Comparison of ENCODE assay signal across 25 cellular contexts in the genomic region with DNA sequence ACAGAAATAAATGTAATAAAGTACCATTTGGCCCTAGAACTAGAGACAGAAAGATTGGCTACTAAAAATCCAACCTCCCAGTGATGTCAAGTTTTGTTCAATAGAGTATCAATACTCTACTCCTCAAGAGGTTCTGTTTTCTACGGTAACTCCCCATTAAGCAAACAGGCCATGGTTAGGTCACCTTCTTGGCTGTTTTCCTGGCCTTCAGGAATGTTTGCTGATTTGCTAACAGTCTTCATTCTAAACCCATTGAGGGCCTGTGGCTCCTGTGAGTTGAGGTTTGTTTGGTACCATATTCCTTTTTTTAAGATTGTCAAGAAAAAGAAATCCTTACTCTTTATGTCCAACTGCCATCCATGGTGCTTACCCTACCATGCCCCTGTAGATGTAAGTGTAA.
A peak's percentile ranks its signal among the peaks of the same experiment; 100 is the strongest.
DNase-seq lines count a peak whose midpoint lies in the region; ATAC-seq and TF ChIP-seq lines count a peak whose summit lies in the region.
"Had no signal": no experiment of that assay in that cellular context is flagged by ENCODE, and none has a peak within 500 bp of the region (broad histone marks: within the 10 kb centered on the region; RNA-seq: fewer than 3 reads in every experiment).

No MANE protein-coding gene starts in this region.

- H3K36me3 ChIP-seq in mammary epithelial cell (ENCODE audit: insufficient read depth, low read length): no peaks in the 10 kb centered on the region
- H3K36me3 ChIP-seq in upper lobe of right lung: no peaks in the 10 kb centered on the region
- H3K36me3 ChIP-seq: cardiac muscle cell, sigmoid colon, tibial nerve had no signal

- intact Hi-C loops in mammary epithelial cell (cut with micrococcal nuclease) (no loop called here), upper lobe of right lung (cut with DNase I) (no loop called here)

- H4K20me1 ChIP-seq in mammary epithelial cell (ENCODE audit: insufficient read depth, low read length): no peaks in the 10 kb centered on the region

- peaks cover 37% of the 10 kb centered on the region for H3K4me1 Mint-ChIP-seq in HFFc6 (ENCODE audit: low read depth)
- H3K4me1 Mint-ChIP-seq: activated CD4-positive, alpha-beta T cell treated with anti-CD3 and anti-CD28 coated beads for 36 hours had no signal

- ATAC-seq in upper lobe of right lung (peak; percentile 73), HG03097 (IDR thresholded peaks at IDR 0.05; ENCODE audit: low FRiP score, unreplicated experiment) (no peak)
- ATAC-seq: activated CD4-positive, alpha-beta T cell treated with anti-CD3 and anti-CD28 coated beads for 36 hours; activated T-cell treated with anti-CD3 and anti-CD28 coated beads, Interleukin-2, amount 50 U/mL, for 4 hours; SK-N-SH treated with all-trans-retinoic acid at 6 μM for 48 hours had no signal

- H3K4me3 Mint-ChIP-seq in HFFc6: no peak overlapping the region
- H3K4me3 Mint-ChIP-seq: activated CD4-positive, alpha-beta T cell treated with anti-CD3 and anti-CD28 coated beads for 36 hours; activated T-cell treated with anti-CD3 and anti-CD28 coated beads, Interleukin-2, amount 50 U/mL, for 4 hours; dendritic cell treated with granulocyte-macrophage colony-stimulating factor and Interleukin-4, amounts not matched to agents 40 ng/mL and 50 ng/mL, for 4 days; stimulated activated naive CD8-positive, alpha-beta T cell treated with anti-CD3 and anti-CD28 coated beads, Interleukin-15, Interleukin-2, amounts not matched to agents 100 ng/mL and 50 ng/mL, for 24 hours had no signal

- peak overlapping the region; percentile 71; the same call in 1 of the 2 replicates for H3K27ac Mint-ChIP-seq in HFFc6
- H3K27ac Mint-ChIP-seq: activated CD4-positive, alpha-beta T cell treated with anti-CD3 and anti-CD28 coated beads for 36 hours; dendritic cell treated with granulocyte-macrophage colony-stimulating factor and Interleukin-4, amounts not matched to agents 40 ng/mL and 50 ng/mL, for 4 days; stimulated activated naive CD8-positive, alpha-beta T cell treated with anti-CD3 and anti-CD28 coated beads, Interleukin-15, Interleukin-2, amounts not matched to agents 100 ng/mL and 50 ng/mL, for 24 hours had no signal

- peaks cover 27% of the 10 kb centered on the region for H3K4me1 ChIP-seq in mammary epithelial cell (ENCODE audit: insufficient read depth, low read length)
- no peaks in the 10 kb centered on the region for H3K4me1 ChIP-seq in upper lobe of right lung
- H3K4me1 ChIP-seq: sigmoid colon, tibial nerve had no signal

- H3K9me3 Mint-ChIP-seq in HFFc6: no peaks in the 10 kb centered on the region
- H3K9me3 Mint-ChIP-seq: activated T-cell treated with anti-CD3 and anti-CD28 coated beads, Interleukin-2, amount 50 U/mL, for 4 hours had no signal

- 100% methylated on average over 1 of the region's 1 CpG for WGBS in mammary epithelial cell (ENCODE audit: low coverage, missing lambda C conversion rate)

- H3K79me2 ChIP-seq in mammary epithelial cell (ENCODE audit: insufficient read depth, low read length): no peaks in the 10 kb centered on the region

- in situ Hi-C loops in mammary epithelial cell (cut with MboI; ENCODE audit: low sequenced_read_pairs in 2 of 2): no loop called here

- no peaks in the 10 kb centered on the region for H3K36me3 Mint-ChIP-seq in HFFc6 (ENCODE audit: low read depth)

- H3K9me3 ChIP-seq in mammary epithelial cell (replicated peaks; ENCODE audit: insufficient read depth, low read length) (peaks cover 4% of the 10 kb centered on the region), upper lobe of right lung (no peaks in the 10 kb centered on the region)
- H3K9me3 ChIP-seq: sigmoid colon, tibial nerve had no signal

- DNase-seq in HFFc6 (peak; percentile 16), mammary epithelial cell (no peak), iris pigment epithelial cell (ENCODE audit: low read depth) (peak; percentile 24), upper lobe of right lung (no peak), SHP77 (lab: John Stamatoyannopoulos, UW) (no peak), occipital lobe (lab: John Stamatoyannopoulos, UW) (no peak)
- DNase-seq: activated CD4-positive, alpha-beta T cell treated with anti-CD3 and anti-CD28 coated beads for 36 hours; activated T-cell treated with anti-CD3 and anti-CD28 coated beads, Interleukin-2, amount 50 U/mL, for 4 hours; AML-193; DMS153; MM.1S; NCI-H1417; NCI-H2081 treated with DMSO at 0.1 percent for 48 hours; NCI-H345; NCI-H748 treated with DMSO at 0.1 percent for 48 hours; posterior cingulate gyrus; sigmoid colon; T-helper 2 cell had no signal

- H3K9ac ChIP-seq in mammary epithelial cell (ENCODE audit: insufficient read depth, low read length): no peak overlapping the region

- H3K27me3 Mint-ChIP-seq in HFFc6 (ENCODE audit: insufficient read depth): no peaks in the 10 kb centered on the region

- CTCF ChIA-PET in mammary epithelial cell (lab: Charles Lee; ENCODE audit: low non-redundant PET): no interaction called here

- H3K27me3 ChIP-seq in mammary epithelial cell (ENCODE audit: insufficient read depth, low read length): no peaks in the 10 kb centered on the region
- no peaks in the 10 kb centered on the region for H3K27me3 ChIP-seq in upper lobe of right lung
- H3K27me3 ChIP-seq: cardiac muscle cell, sigmoid colon, tibial nerve had no signal

- TF ChIP-seq CTCF in HFFc6 (IDR thresholded peaks at IDR 0.05) (no peak), mammary epithelial cell (conservative IDR thresholded peaks at IDR 0.05 in 1 of 2, IDR thresholded peaks at IDR 0.05 in 1 of 2; ENCODE audit: extremely low read depth in 1 of 2, insufficient read depth in 1 of 2, low read depth in 1 of 2, low read length in 2 of 2) (no peak), upper lobe of right lung (IDR thresholded peaks at IDR 0.05) (no peak)

- H2AFZ ChIP-seq in mammary epithelial cell (ENCODE audit: low read depth, low read length): peak overlapping the region; percentile 51

- TSS peak; percentile 23 for BruUV-seq in mammary epithelial cell (replicated peaks; lab: Mats Ljungman, UMichigan)

- H3K4me2 ChIP-seq in mammary epithelial cell (ENCODE audit: insufficient read depth, low read depth, low read length): no peak overlapping the region

- H3K4me3 ChIP-seq in mammary epithelial cell (replicated peaks in 1 of 3; ENCODE audit: insufficient read depth in 1 of 3, low read depth in 2 of 3, low read length in 3 of 3) (no peak overlapping the region), upper lobe of right lung (no peak overlapping the region)
- H3K4me3 ChIP-seq: cardiac muscle cell, sigmoid colon, tibial nerve had no signal

- dilution Hi-C loops in mammary epithelial cell (cut with HindIII; ENCODE audit: low sequenced_read_pairs): no loop called here

- H3K27ac ChIP-seq in mammary epithelial cell (ENCODE audit: insufficient read depth, low read depth, low read length): peak overlapping the region; percentile 3
- H3K27ac ChIP-seq in upper lobe of right lung: no peak overlapping the region
- H3K27ac ChIP-seq: cardiac muscle cell, RWPE1, sigmoid colon, tibial nerve had no signal

Comparison
In these comparisons a context has a peak if more than half of its experiments do, and no peak if none do; other contexts are left out.
1. DNase-seq: peak in HFFc6 (single experiment) and iris pigment epithelial cell (single experiment); none in mammary epithelial cell (single experiment), upper lobe of right lung (single experiment), SHP77 (0 of 2) and occipital lobe (single experiment).